In genomic region chr1:185487943-185488342, GRCh38 we compare ENCODE assay signal across 19 cellular contexts.
"Had no signal": no experiment of that assay in that cellular context is flagged by ENCODE, and none has a peak within 500 bp of the region (broad histone marks: within the 10 kb centered on the region; RNA-seq: fewer than 3 reads in every experiment).

No MANE protein-coding gene starts in this region.

- H3K36me3 Mint-ChIP-seq: activated naive CD4-positive, alpha-beta T cell treated with anti-CD3 and anti-CD28 coated beads, Interleukin-2, amount 50 U/mL, for 72 hours; immature natural killer cell; stimulated activated memory B cell treated with anti-CD40 and anti-IgM and Interleukin-4, amounts not matched to agents 10 μg/mL and 1 μg/mL and 100 μg/mL, for 72 hours had no signal

- H3K4me3 Mint-ChIP-seq: immature natural killer cell; stimulated activated memory B cell treated with anti-CD40 and anti-IgM and Interleukin-4, amounts not matched to agents 10 μg/mL and 1 μg/mL and 100 μg/mL, for 72 hours had no signal

- H3K27ac ChIP-seq: cardiac muscle cell, lower lobe of right lung, sigmoid colon, upper lobe of right lung, WERI-Rb-1 had no signal

- H3K27ac Mint-ChIP-seq: activated naive CD4-positive, alpha-beta T cell treated with anti-CD3 and anti-CD28 coated beads, Interleukin-2, amount 50 U/mL, for 72 hours; stimulated activated memory B cell treated with anti-CD40 and anti-IgM and Interleukin-4, amounts not matched to agents 10 μg/mL and 1 μg/mL and 100 μg/mL, for 72 hours had no signal

- DNase-seq: activated CD4-positive, alpha-beta T cell treated with anti-CD3 and anti-CD28 coated beads for 1 hour; activated CD8-positive, alpha-beta memory T cell treated with anti-CD3 and anti-CD28 coated beads for 24 hours; activated CD8-positive, alpha-beta memory T cell treated with anti-CD3 and anti-CD28 coated beads, Interleukin-2, amount 50 U/mL, for 48 hours; activated gamma-delta T cell; activated T-cell treated with anti-CD3 and anti-CD28 coated beads, Interleukin-2, amount 50 U/mL, for 48 hours; colonic mucosa; effector CD4-positive, alpha-beta T cell; immature natural killer cell; lower lobe of right lung; sigmoid colon; spleen; stimulated activated CD4-positive, alpha-beta T cell treated with anti-CD3 and anti-CD28 coated beads, Interleukin-4, amount 100 ng/mL, for 4 hours; SW 1271; T-helper 2 cell; upper lobe of right lung; WERI-Rb-1 had no signal

- ATAC-seq: activated naive CD4-positive, alpha-beta T cell treated with anti-CD3 and anti-CD28 coated beads, Interleukin-2, amount 50 U/mL, for 72 hours; lower lobe of right lung; upper lobe of right lung had no signal

- H3K27me3 Mint-ChIP-seq: stimulated activated memory B cell treated with anti-CD40 and anti-IgM and Interleukin-4, amounts not matched to agents 10 μg/mL and 1 μg/mL and 100 μg/mL, for 72 hours had no signal

- H3K9me3 Mint-ChIP-seq: activated naive CD4-positive, alpha-beta T cell treated with anti-CD3 and anti-CD28 coated beads, Interleukin-2, amount 50 U/mL, for 72 hours; immature natural killer cell; stimulated activated memory B cell treated with anti-CD40 and anti-IgM and Interleukin-4, amounts not matched to agents 10 μg/mL and 1 μg/mL and 100 μg/mL, for 72 hours had no signal

- H3K36me3 ChIP-seq: cardiac muscle cell, colonic mucosa, lower lobe of right lung, sigmoid colon, spleen, upper lobe of right lung, WERI-Rb-1 had no signal

- H3K4me1 Mint-ChIP-seq: stimulated activated memory B cell treated with anti-CD40 and anti-IgM and Interleukin-4, amounts not matched to agents 10 μg/mL and 1 μg/mL and 100 μg/mL, for 72 hours had no signal

- H3K9me3 ChIP-seq: colonic mucosa, lower lobe of right lung, sigmoid colon, spleen, upper lobe of right lung had no signal

- H3K4me1 ChIP-seq: colonic mucosa, lower lobe of right lung, sigmoid colon had no signal

- H3K27me3 ChIP-seq: cardiac muscle cell, colonic mucosa, sigmoid colon, spleen, upper lobe of right lung had no signal

- H3K4me3 ChIP-seq: cardiac muscle cell, colonic mucosa, lower lobe of right lung, sigmoid colon, spleen, upper lobe of right lung had no signal
